9 cellular contexts compared by ENCODE assay signal in the genomic region with DNA sequence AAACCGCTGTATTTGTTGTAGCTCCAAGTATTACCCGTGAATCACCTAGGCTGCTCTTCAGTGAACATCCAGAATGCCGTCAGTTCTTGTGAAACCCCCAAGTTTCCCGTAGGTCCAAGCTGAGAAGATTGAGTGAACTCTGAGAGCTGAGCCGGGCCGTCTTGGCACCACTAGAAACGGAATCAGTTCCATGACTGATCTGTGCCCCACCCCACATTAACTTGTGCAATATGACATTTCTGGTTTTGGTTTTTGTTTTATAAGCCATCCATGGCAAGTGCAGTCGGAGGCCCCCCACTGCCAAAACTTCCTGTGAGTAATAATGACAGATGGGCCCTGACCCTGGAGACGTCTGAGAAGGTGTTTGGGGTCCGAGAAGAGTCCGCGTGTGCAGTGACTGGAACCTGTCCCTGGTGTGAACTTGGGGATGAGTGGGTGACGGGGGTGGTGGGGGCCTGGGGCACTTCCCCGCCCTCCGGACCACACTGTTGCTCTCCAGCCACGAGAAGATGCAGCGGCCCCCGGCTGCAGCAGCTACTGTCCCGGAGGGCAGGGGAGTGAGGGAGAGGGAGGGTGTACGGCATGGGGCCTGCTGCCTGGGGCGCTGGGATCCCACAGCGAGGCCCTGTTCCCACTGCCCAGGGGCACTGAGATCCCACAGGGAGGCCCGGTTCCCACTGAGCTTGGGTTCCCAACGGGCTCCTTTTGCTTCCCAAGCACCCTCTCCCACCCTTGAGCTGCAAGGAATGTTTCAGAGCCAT. TPM values are rescaled to one million over a fixed set of nuclear protein-coding genes. Genes with fewer than 3 reads are reported as not detected.
A peak's percentile ranks its signal among the peaks of the same experiment; 100 is the strongest.
DNase-seq lines count a peak whose midpoint lies in the region; ATAC-seq, FAIRE-seq and TF ChIP-seq lines count a peak whose summit lies in the region.
"Had no signal": no experiment of that assay in that cellular context is flagged by ENCODE, and none has a peak within 500 bp of the region (broad histone marks: within the 10 kb centered on the region; RNA-seq: fewer than 3 reads in every experiment).

No MANE protein-coding gene starts in this region.

- DNase-seq in EH (ENCODE audit: low read depth) (peak; percentile 13), fibroblast of lung (ENCODE audit: low read depth in 2 of 2) (peak; percentile 18 to 69), urothelium cell line (ENCODE audit: low spot score) (no peak), right atrium auricular region (ENCODE audit: low spot score) (no peak)
- no peak for DNase-seq in stimulated activated naive CD4-positive, alpha-beta T cell (lab: John Stamatoyannopoulos, UW)
- DNase-seq: Kasumi-1 had no signal

- no peaks in the 10 kb centered on the region for H3K79me2 ChIP-seq in fibroblast of lung (ENCODE audit: control insufficient read depth, insufficient read depth, low read length)

- no peak for FAIRE-seq in urothelium cell line (lab: Jason Lieb, UNC)

- H4K20me1 ChIP-seq in fibroblast of lung (ENCODE audit: control insufficient read depth, extremely low read depth, insufficient read depth, low read length) = no peaks in the 10 kb centered on the region

- no peak overlapping the region for H3K9ac ChIP-seq in fibroblast of lung (ENCODE audit: insufficient read depth, low read length)

- ATAC-seq in GM19351 (IDR thresholded peaks at IDR 0.05; ENCODE audit: unreplicated experiment) (peak; percentile 87), HG03280 (IDR thresholded peaks at IDR 0.05; ENCODE audit: unreplicated experiment) (peak; percentile 61), GM19463 (IDR thresholded peaks at IDR 0.05; ENCODE audit: unreplicated experiment) (no peak)

- no peak overlapping the region for H3K4me2 ChIP-seq in fibroblast of lung (ENCODE audit: extremely low read depth, insufficient read depth, low read length)

- H3K36me3 ChIP-seq in fibroblast of lung (ENCODE audit: control insufficient read depth, insufficient read depth, low read length) = no peaks in the 10 kb centered on the region
- peaks cover 21% of the 10 kb centered on the region for H3K36me3 ChIP-seq in right atrium auricular region

- no peak overlapping the region for H3K27ac ChIP-seq in fibroblast of lung (ENCODE audit: insufficient read depth, low read length)
- no peak overlapping the region for H3K27ac ChIP-seq in right atrium auricular region

- H3K9me3 ChIP-seq in fibroblast of lung (ENCODE audit: control insufficient read depth, insufficient read depth, low read depth, low read length) (no peaks in the 10 kb centered on the region), right atrium auricular region (no peaks in the 10 kb centered on the region)

- H3K27me3 ChIP-seq in fibroblast of lung (ENCODE audit: control insufficient read depth, insufficient read depth, low read length) (no peaks in the 10 kb centered on the region), right atrium auricular region (no peaks in the 10 kb centered on the region)

- H2AFZ ChIP-seq in fibroblast of lung (ENCODE audit: low read length) = no peak overlapping the region

- H3K4me3 ChIP-seq in fibroblast of lung (replicated peaks in 1 of 4; ENCODE audit: control extremely low read depth in 1 of 4, insufficient read depth in 1 of 4, low read depth in 3 of 4, low read length in 4 of 4) (no peak overlapping the region), right atrium auricular region (no peak overlapping the region)

- H3K4me1 ChIP-seq in fibroblast of lung (ENCODE audit: control insufficient read depth, extremely low read depth, insufficient read depth, low read length) (no peaks in the 10 kb centered on the region), right atrium auricular region (peaks cover 0 to 9% of the 10 kb centered on the region in 2 donors)

- no peak for TF ChIP-seq CTCF in fibroblast of lung (conservative IDR thresholded peaks at IDR 0.05 in 1 of 2, IDR thresholded peaks at IDR 0.05 in 1 of 2; ENCODE audit: low read depth in 1 of 2, low read length in 2 of 2)
- no peak for TF ChIP-seq CTCF in right atrium auricular region (IDR thresholded peaks at IDR 0.05)

RNA-seq across cellular contexts. Expression of gene NFATC1, which starts 26.5 kb away (rescaled TPM):
- total RNA-seq in fibroblast of lung (2.6 and 4.3 TPM in 2 replicates), right atrium auricular region (10 to 100 TPM; 19.0 to 20.2 TPM)
- 0.92 and 2.0 TPM in 2 replicates for polyA plus RNA-seq in fibroblast of lung
- polyA plus RNA-seq in fibroblast of lung (2012) = 3.0 and 6.8 TPM in 2 replicates
- 1.8 and 4.7 TPM in 2 replicates for polyA minus RNA-seq in fibroblast of lung (ENCODE audit: low replicate concordance)

Comparison
In these comparisons a context has a peak if more than half of its experiments do, and no peak if none do; other contexts are left out.
1. DNase-seq: peak in EH (single experiment) and fibroblast of lung (2 of 2); none in stimulated activated naive CD4-positive, alpha-beta T cell (0 of 6), urothelium cell line (single experiment) and right atrium auricular region (single experiment).